In the genomic region with DNA sequence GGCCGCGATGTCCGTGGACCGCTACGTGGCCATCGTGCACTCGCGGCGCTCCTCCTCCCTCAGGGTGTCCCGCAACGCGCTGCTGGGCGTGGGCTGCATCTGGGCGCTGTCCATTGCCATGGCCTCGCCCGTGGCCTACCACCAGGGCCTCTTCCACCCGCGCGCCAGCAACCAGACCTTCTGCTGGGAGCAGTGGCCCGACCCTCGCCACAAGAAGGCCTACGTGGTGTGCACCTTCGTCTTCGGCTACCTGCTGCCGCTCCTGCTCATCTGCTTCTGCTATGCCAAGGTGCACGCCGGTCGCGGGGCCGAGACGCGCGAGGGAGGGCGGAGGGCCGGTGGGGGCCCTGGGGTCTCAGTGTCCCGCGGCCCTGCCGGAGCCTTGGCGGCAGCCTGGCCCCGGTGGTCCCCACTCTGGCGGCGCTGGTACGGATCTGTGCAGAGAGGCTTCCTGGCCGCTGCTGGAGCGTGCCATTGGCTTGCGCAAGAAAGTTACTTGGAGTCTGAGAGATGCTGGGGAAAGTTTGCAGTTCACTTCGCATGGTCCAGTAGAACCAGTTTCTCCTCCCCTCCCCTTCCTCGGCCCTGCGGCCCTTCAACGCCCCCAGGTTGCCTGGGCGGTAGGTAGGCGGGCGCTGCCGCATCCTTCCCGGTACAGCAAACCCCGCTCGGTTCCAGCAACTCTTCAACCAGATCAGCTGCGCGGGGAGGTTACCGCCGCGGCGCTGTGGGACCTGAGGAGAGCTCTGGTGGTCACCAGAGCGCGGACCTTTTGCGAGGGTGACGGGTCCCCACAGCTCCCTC, we compare ENCODE assay signal across 1 cellular context.
TF ChIP-seq lines count a peak whose summit lies in the region.

No MANE protein-coding gene starts in this region.

TF ChIP-seq in HEK293, 187 proteins besides CTCF, POLR2A, EP300 and RAD21 (continued from another document):
- TF ChIP-seq, protein P1, sequence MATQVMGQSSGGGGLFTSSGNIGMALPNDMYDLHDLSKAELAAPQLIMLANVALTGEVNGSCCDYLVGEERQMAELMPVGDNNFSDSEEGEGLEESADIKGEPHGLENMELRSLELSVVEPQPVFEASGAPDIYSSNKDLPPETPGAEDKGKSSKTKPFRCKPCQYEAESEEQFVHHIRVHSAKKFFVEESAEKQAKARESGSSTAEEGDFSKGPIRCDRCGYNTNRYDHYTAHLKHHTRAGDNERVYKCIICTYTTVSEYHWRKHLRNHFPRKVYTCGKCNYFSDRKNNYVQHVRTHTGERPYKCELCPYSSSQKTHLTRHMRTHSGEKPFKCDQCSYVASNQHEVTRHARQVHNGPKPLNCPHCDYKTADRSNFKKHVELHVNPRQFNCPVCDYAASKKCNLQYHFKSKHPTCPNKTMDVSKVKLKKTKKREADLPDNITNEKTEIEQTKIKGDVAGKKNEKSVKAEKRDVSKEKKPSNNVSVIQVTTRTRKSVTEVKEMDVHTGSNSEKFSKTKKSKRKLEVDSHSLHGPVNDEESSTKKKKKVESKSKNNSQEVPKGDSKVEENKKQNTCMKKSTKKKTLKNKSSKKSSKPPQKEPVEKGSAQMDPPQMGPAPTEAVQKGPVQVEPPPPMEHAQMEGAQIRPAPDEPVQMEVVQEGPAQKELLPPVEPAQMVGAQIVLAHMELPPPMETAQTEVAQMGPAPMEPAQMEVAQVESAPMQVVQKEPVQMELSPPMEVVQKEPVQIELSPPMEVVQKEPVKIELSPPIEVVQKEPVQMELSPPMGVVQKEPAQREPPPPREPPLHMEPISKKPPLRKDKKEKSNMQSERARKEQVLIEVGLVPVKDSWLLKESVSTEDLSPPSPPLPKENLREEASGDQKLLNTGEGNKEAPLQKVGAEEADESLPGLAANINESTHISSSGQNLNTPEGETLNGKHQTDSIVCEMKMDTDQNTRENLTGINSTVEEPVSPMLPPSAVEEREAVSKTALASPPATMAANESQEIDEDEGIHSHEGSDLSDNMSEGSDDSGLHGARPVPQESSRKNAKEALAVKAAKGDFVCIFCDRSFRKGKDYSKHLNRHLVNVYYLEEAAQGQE (tag by site-specific recombination; IDR thresholded peaks at IDR 0.05), result peak; percentile 62
- no peak for TF ChIP-seq ZBTB7A (tag by site-specific recombination; IDR thresholded peaks at IDR 0.05; ENCODE audit: low read depth)
